Comparison of ENCODE assay signal across 20 cellular contexts in the genomic region with DNA sequence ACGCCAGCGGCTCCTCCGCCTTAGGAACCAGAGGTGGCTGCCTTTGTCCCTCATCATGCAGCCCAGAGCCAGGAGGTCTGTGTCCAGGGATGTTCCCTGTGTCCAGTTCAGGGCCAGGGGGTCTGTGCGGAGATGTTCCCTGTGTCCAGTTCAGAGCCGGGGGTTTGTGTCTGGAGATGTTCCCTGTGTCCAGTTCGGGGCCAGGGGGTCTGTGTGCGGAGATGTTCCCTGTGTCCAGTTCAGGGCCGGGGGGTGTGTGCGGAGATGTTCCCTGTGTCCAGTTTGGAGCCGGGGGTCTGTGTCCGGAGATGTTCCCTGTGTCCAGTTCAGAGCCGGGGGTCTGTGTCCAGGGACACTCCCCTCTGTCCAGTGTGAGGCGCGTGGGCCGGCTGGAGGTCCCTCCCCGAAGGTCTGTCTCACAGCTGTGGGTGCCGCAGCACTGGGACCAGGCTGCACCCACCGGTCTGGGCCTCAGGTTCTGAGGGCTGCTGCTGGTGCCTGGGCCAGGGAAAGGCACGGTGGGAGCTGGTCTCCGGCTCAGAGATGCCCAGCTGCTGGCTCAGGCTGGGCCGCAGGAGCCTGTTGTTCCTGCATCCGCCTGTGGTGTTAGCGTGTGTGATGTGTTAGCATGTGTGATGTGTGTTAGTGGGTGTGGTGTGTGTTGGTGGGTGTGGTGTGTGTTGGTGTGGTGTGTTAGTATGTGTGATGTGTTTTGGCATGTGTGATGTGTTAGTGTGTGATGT.
DNase-seq lines count a peak whose midpoint lies in the region; TF ChIP-seq lines count a peak whose summit lies in the region.
"Had no signal": no experiment of that assay in that cellular context is flagged by ENCODE, and none has a peak within 500 bp of the region (broad histone marks: within the 10 kb centered on the region; RNA-seq: fewer than 3 reads in every experiment).

No MANE protein-coding gene starts in this region.

- no peaks in the 10 kb centered on the region for H3K4me1 ChIP-seq in HEK293 (ENCODE audit: control insufficient read depth, insufficient read depth, low read length)
- peaks cover 0 to 14% of the 10 kb centered on the region in 2 donors for H3K4me1 ChIP-seq in esophagus (ENCODE audit: control insufficient read depth in 2 of 2, insufficient read depth in 2 of 2, low read length in 1 of 2)
- no peaks in the 10 kb centered on the region for H3K4me1 ChIP-seq in neural progenitor cell
- H3K4me1 ChIP-seq: parathyroid adenoma had no signal

- CTCF ChIA-PET in HEK293 (lab: Yijun Ruan, JAX) = no interaction called here

- no peak overlapping the region for H3K4me3 Mint-ChIP-seq in neural progenitor cell
- no peak overlapping the region for H3K4me3 Mint-ChIP-seq in T-helper 2 cell treated with Interferon-gamma antibody and Interleukin-4, amounts not matched to agents 5 μg/mL and 100 μg/mL, for 36 hours

- no peak overlapping the region for H3K4me3 ChIP-seq in HEK293 (ENCODE audit: low read depth, low read length)
- no peak overlapping the region for H3K4me3 ChIP-seq in esophagus (ENCODE audit: low read depth in 1 of 2, low read length in 2 of 2)
- H3K4me3 ChIP-seq in neural progenitor cell = no peak overlapping the region

- H3K9me3 ChIP-seq in HEK293 (ENCODE audit: control insufficient read depth, insufficient read depth, low read depth, low read length) = no peaks in the 10 kb centered on the region
- peaks cover 0 to 8% of the 10 kb centered on the region in 2 donors for H3K9me3 ChIP-seq in esophagus (ENCODE audit: control insufficient read depth in 2 of 2, insufficient read depth in 1 of 2, low read depth in 1 of 2, low read length in 1 of 2)
- H3K9me3 ChIP-seq in neural progenitor cell (ENCODE audit: low read depth) = no peaks in the 10 kb centered on the region
- H3K9me3 ChIP-seq: heart left ventricle had no signal

- no peak overlapping the region for H2AFZ ChIP-seq in neural progenitor cell (replicated peaks)

- H3K27ac Mint-ChIP-seq in neural progenitor cell = peak overlapping the region; percentile 57
- no peak overlapping the region for H3K27ac Mint-ChIP-seq in T-helper 2 cell treated with Interferon-gamma antibody and Interleukin-4, amounts not matched to agents 5 μg/mL and 100 μg/mL, for 36 hours

- H3F3A ChIP-seq in neural progenitor cell (ENCODE audit: low read depth) = peaks cover 10% of the 10 kb centered on the region

- H3K27me3 ChIP-seq in esophagus (ENCODE audit: control insufficient read depth in 1 of 2, insufficient read depth in 2 of 2, low read length in 2 of 2) (no peaks in the 10 kb centered on the region), neural progenitor cell (no peaks in the 10 kb centered on the region)

- WGBS in esophagus, 2 donors = 84 to 86% methylated on average over 23 of the region's 23 CpGs

- H3K36me3 ChIP-seq in HEK293 (ENCODE audit: control insufficient read depth in 2 of 2, insufficient read depth in 1 of 2, low read length in 2 of 2) (no peaks in the 10 kb centered on the region), esophagus (ENCODE audit: control insufficient read depth in 2 of 2, insufficient read depth in 2 of 2, low read length in 1 of 2) (no peaks in the 10 kb centered on the region), neural progenitor cell (no peaks in the 10 kb centered on the region)
- H3K36me3 ChIP-seq: heart left ventricle had no signal

- no peaks in the 10 kb centered on the region for H3K27me3 Mint-ChIP-seq in neural progenitor cell (ENCODE audit: insufficient read depth, low read depth)
- H3K27me3 Mint-ChIP-seq in T-helper 2 cell treated with Interferon-gamma antibody and Interleukin-4, amounts not matched to agents 5 μg/mL and 100 μg/mL, for 36 hours (ENCODE audit: low read depth) = no peaks in the 10 kb centered on the region

- TF ChIP-seq CTCF in HEK293 (tag by site-specific recombination; IDR thresholded peaks at IDR 0.05) = no peak
- TF ChIP-seq CTCF in neural progenitor cell (IDR thresholded peaks at IDR 0.05) = no peak

- peak; percentile 16 for DNase-seq in Ammon's horn (ENCODE audit: low spot score)
- no peak for DNase-seq in neural progenitor cell (ENCODE audit: low spot score)
- no peak for DNase-seq in stimulated activated naive CD4-positive, alpha-beta T cell treated with Interleukin-2 at 50 U/mL for 16 hours (lab: John Stamatoyannopoulos, UW)
- no peak for DNase-seq in SHP77 (lab: John Stamatoyannopoulos, UW)
- DNase-seq in KG1 (lab: John Stamatoyannopoulos, UW) = no peak
- DNase-seq in T-helper 2 cell treated with Interferon-gamma antibody and Interleukin-4, amounts not matched to agents 5 μg/mL and 100 μg/mL, for 36 hours (ENCODE audit: low spot score) = no peak
- DNase-seq: ACHN; activated CD8-positive, alpha-beta memory T cell treated with anti-CD3 and anti-CD28 coated beads, Interleukin-2, amount 50 U/mL, for 48 hours; activated gamma-delta T cell treated with Interleukin-2 at 50 U/mL for 16 hours; amniotic stem cell; DMS153; heart left ventricle; NCI-H1105; NCI-H524 treated with DMSO at 0.1 percent for 48 hours; SHP77 treated with DMSO at 0.1 percent for 48 hours; stimulated activated CD4-positive, alpha-beta T cell treated with anti-CD3 and anti-CD28 coated beads, Interleukin-2, amount 100 ng/mL, for 48 hours had no signal

- H3K9me3 Mint-ChIP-seq in neural progenitor cell = no peaks in the 10 kb centered on the region
- no peaks in the 10 kb centered on the region for H3K9me3 Mint-ChIP-seq in T-helper 2 cell treated with Interferon-gamma antibody and Interleukin-4, amounts not matched to agents 5 μg/mL and 100 μg/mL, for 36 hours

- no peaks in the 10 kb centered on the region for H4K20me1 ChIP-seq in neural progenitor cell (ENCODE audit: low read depth)

- H3K36me3 Mint-ChIP-seq in neural progenitor cell = no peaks in the 10 kb centered on the region
- H3K36me3 Mint-ChIP-seq in T-helper 2 cell treated with Interferon-gamma antibody and Interleukin-4, amounts not matched to agents 5 μg/mL and 100 μg/mL, for 36 hours (ENCODE audit: low read depth) = no peaks in the 10 kb centered on the region

- no peak overlapping the region for H3K4me2 ChIP-seq in neural progenitor cell

- H3K27ac ChIP-seq in HEK293 (ENCODE audit: extremely low read depth, low read depth, low read length) (no peak overlapping the region), esophagus (ENCODE audit: low read depth in 2 of 2, low read length in 1 of 2) (peak overlapping the region; percentile 60 to 80), neural progenitor cell (no peak overlapping the region)
- H3K27ac ChIP-seq: C4-2B, parathyroid adenoma had no signal

- no peak overlapping the region for H3K9ac ChIP-seq in neural progenitor cell
- H3K9ac ChIP-seq: parathyroid adenoma had no signal

- peaks cover 10% of the 10 kb centered on the region for H3K4me1 Mint-ChIP-seq in neural progenitor cell
- no peaks in the 10 kb centered on the region for H3K4me1 Mint-ChIP-seq in T-helper 2 cell treated with Interferon-gamma antibody and Interleukin-4, amounts not matched to agents 5 μg/mL and 100 μg/mL, for 36 hours (ENCODE audit: low read depth)

- POLR2A ChIA-PET in HEK293 (lab: Yijun Ruan, JAX) = no interaction called here

- no peaks in the 10 kb centered on the region for H3K79me2 ChIP-seq in neural progenitor cell (ENCODE audit: low read depth)
- H3K79me2 ChIP-seq: parathyroid adenoma had no signal

TF ChIP-seq in HEK293, 187 proteins besides CTCF, POLR2A, EP300 and RAD21 (continues in another document):
- TF ChIP-seq FEZF1 (tag by site-specific recombination; IDR thresholded peaks at IDR 0.05) = no peak
- no peak for TF ChIP-seq ZNF157 (tag by site-specific recombination; IDR thresholded peaks at IDR 0.05)
- no peak for TF ChIP-seq ZNF23 (tag by site-specific recombination; IDR thresholded peaks at IDR 0.05; ENCODE audit: borderline replicate concordance)
- peak; percentile 25; the same call in 1 of the 2 replicates for TF ChIP-seq KLF1 (tag by site-specific recombination; IDR thresholded peaks at IDR 0.05)
- TF ChIP-seq KLF9 (tag by site-specific recombination; IDR thresholded peaks at IDR 0.05; ENCODE audit: low read depth) = peak; percentile 72
- TF ChIP-seq, protein P1, sequence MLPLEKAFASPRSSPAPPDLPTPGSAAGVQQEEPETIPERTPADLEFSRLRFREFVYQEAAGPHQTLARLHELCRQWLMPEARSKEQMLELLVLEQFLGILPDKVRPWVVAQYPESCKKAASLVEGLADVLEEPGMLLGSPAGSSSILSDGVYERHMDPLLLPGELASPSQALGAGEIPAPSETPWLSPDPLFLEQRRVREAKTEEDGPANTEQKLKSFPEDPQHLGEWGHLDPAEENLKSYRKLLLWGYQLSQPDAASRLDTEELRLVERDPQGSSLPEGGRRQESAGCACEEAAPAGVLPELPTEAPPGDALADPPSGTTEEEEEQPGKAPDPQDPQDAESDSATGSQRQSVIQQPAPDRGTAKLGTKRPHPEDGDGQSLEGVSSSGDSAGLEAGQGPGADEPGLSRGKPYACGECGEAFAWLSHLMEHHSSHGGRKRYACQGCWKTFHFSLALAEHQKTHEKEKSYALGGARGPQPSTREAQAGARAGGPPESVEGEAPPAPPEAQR (tag by site-specific recombination; IDR thresholded peaks at IDR 0.05) = no peak
- peak; percentile 35; the same call in 1 of the 2 replicates for TF ChIP-seq ZBTB7A (tag by site-specific recombination; IDR thresholded peaks at IDR 0.05; ENCODE audit: low read depth)
- TF ChIP-seq ZNF426 (tag by site-specific recombination; IDR thresholded peaks at IDR 0.05) = no peak
- no peak for TF ChIP-seq ZFP37 (tag by site-specific recombination; IDR thresholded peaks at IDR 0.05)
- TF ChIP-seq ZNF146 (tag by site-specific recombination; IDR thresholded peaks at IDR 0.05) = 0 out of 2 replicates have a peak, but pooled peaks have one; percentile 7

Comparison
In these comparisons a context has a peak if more than half of its experiments do, and no peak if none do; other contexts are left out.
1. H3K27ac ChIP-seq: peak in esophagus (2 of 2); none in HEK293 (single experiment) and neural progenitor cell (single experiment).